ENCODE assay signal across 29 cellular contexts in genomic region chr9:71048271-71048670, GRCh38.
"Had no signal": no experiment of that assay in that cellular context is flagged by ENCODE, and none has a peak within 500 bp of the region (broad histone marks: within the 10 kb centered on the region; RNA-seq: fewer than 3 reads in every experiment).

No MANE protein-coding gene starts in this region.

- H3K4me3 ChIP-seq: coronary artery, dorsolateral prefrontal cortex, gastrocnemius medialis, hepatocyte, left ventricle myocardium inferior, lung, testis, transverse colon had no signal

- FAIRE-seq: astrocyte had no signal

- H3K27ac Mint-ChIP-seq: activated B cell treated with CpG ODN at 0.5 μM for 24 hours; activated CD8-positive, alpha-beta T cell treated with anti-CD3 and anti-CD28 coated beads for 36 hours; activated T-helper 17 cell treated with anti-CD3 and anti-CD28 coated beads, Interleukin-2, amount 50 U/mL, for 72 hours; effector memory CD8-positive, alpha-beta T cell; immature natural killer cell; natural killer cell; T-helper 17 cell had no signal

- H3K36me3 Mint-ChIP-seq: immature natural killer cell, natural killer cell had no signal

- DNase-seq: activated B cell treated with CpG ODN at 0.5 μM for 24 hours; activated CD4-positive, alpha-beta T cell treated with anti-CD3 and anti-CD28 coated beads, Interleukin-2, amount 50 U/mL, for 1 hour; activated CD8-positive, alpha-beta T cell treated with anti-CD3 and anti-CD28 coated beads for 36 hours; activated gamma-delta T cell treated with Interleukin-2 at 50 U/mL for 16 hours; activated naive CD4-positive, alpha-beta T cell treated with anti-CD3 and anti-CD28 coated beads, Interleukin-2, amount 50 U/mL, for 16 hours; activated T-cell treated with anti-CD3 and anti-CD28 coated beads, Interleukin-2, amount 50 U/mL, for 4 hours; amniotic stem cell; brain microvascular endothelial cell; dorsolateral prefrontal cortex; effector memory CD8-positive, alpha-beta T cell; erythroblast; gastrocnemius medialis; immature natural killer cell; kidney glomerular epithelial cell; left ventricle myocardium inferior; mesendoderm; natural killer cell; stimulated activated CD4-positive, alpha-beta T cell treated with anti-CD3 and anti-CD28 coated beads, Interleukin-15, amount 100 ng/mL, for 24 hours; stimulated activated CD4-positive, alpha-beta T cell treated with anti-CD3 and anti-CD28 coated beads, Interleukin-2, amount 100 ng/mL, for 24 hours; stimulated activated naive CD4-positive, alpha-beta T cell treated with Interleukin-2 at 50 U/mL for 16 hours; T-helper 17 cell; T1000; testis; transverse colon had no signal

- H3K9me3 ChIP-seq: gastrocnemius medialis, left ventricle myocardium inferior, testis, transverse colon had no signal

- ATAC-seq: activated CD8-positive, alpha-beta T cell treated with anti-CD3 and anti-CD28 coated beads for 36 hours; activated T-cell treated with anti-CD3 and anti-CD28 coated beads, Interleukin-2, amount 50 U/mL, for 4 hours; activated T-helper 17 cell treated with anti-CD3 and anti-CD28 coated beads, Interleukin-2, amount 50 U/mL, for 72 hours; effector memory CD8-positive, alpha-beta T cell; gastrocnemius medialis; natural killer cell; T-helper 17 cell had no signal

- H3K4me1 Mint-ChIP-seq: activated B cell treated with CpG ODN at 0.5 μM for 24 hours; activated T-helper 17 cell treated with anti-CD3 and anti-CD28 coated beads, Interleukin-2, amount 50 U/mL, for 72 hours; immature natural killer cell; natural killer cell; T-helper 17 cell had no signal

- H3K4me3 Mint-ChIP-seq: activated B cell treated with CpG ODN at 0.5 μM for 24 hours; activated CD8-positive, alpha-beta T cell treated with anti-CD3 and anti-CD28 coated beads for 36 hours; activated T-cell treated with anti-CD3 and anti-CD28 coated beads, Interleukin-2, amount 50 U/mL, for 4 hours; activated T-helper 17 cell treated with anti-CD3 and anti-CD28 coated beads, Interleukin-2, amount 50 U/mL, for 72 hours; effector memory CD8-positive, alpha-beta T cell; immature natural killer cell; natural killer cell; T-helper 17 cell had no signal

- H3K27ac ChIP-seq: brain microvascular endothelial cell, coronary artery, dorsolateral prefrontal cortex, gastrocnemius medialis, hepatocyte, left ventricle myocardium inferior, testis, transverse colon had no signal

- H3K4me1 ChIP-seq: gastrocnemius medialis, left ventricle myocardium inferior, testis had no signal

- H3K36me3 ChIP-seq: brain microvascular endothelial cell, gastrocnemius medialis, left ventricle myocardium inferior, transverse colon had no signal

- H3K9me3 Mint-ChIP-seq: activated B cell treated with CpG ODN at 0.5 μM for 24 hours; activated CD8-positive, alpha-beta T cell treated with anti-CD3 and anti-CD28 coated beads for 36 hours; activated T-cell treated with anti-CD3 and anti-CD28 coated beads, Interleukin-2, amount 50 U/mL, for 4 hours; activated T-helper 17 cell treated with anti-CD3 and anti-CD28 coated beads, Interleukin-2, amount 50 U/mL, for 72 hours; effector memory CD8-positive, alpha-beta T cell had no signal

- H3K27me3 ChIP-seq: brain microvascular endothelial cell, dorsolateral prefrontal cortex, gastrocnemius medialis, hepatocyte, testis, transverse colon had no signal

- H3K27me3 Mint-ChIP-seq: activated B cell treated with CpG ODN at 0.5 μM for 24 hours; activated CD8-positive, alpha-beta T cell treated with anti-CD3 and anti-CD28 coated beads for 36 hours; activated T-helper 17 cell treated with anti-CD3 and anti-CD28 coated beads, Interleukin-2, amount 50 U/mL, for 72 hours; effector memory CD8-positive, alpha-beta T cell; T-helper 17 cell had no signal
